ENCODE assay signal across 12 cellular contexts in genomic region chr7:16604054-16604453, GRCh38. TPM values are rescaled to one million over a fixed set of nuclear protein-coding genes. Genes with fewer than 3 reads are reported as not detected.
A peak's percentile ranks its signal among the peaks of the same experiment; 100 is the strongest.
DNase-seq lines count a peak whose midpoint lies in the region; ATAC-seq, FAIRE-seq and TF ChIP-seq lines count a peak whose summit lies in the region.
"Had no signal": no experiment of that assay in that cellular context is flagged by ENCODE, and none has a peak within 500 bp of the region (broad histone marks: within the 10 kb centered on the region; RNA-seq: fewer than 3 reads in every experiment).

No MANE protein-coding gene starts in this region.

- no peak overlapping the region for H3K4me2 ChIP-seq in OCI-LY1 (ENCODE audit: low read length)
- H3K4me2 ChIP-seq in endothelial cell of umbilical vein (ENCODE audit: insufficient read depth, low read length): no peak overlapping the region

- no peak for ATAC-seq in GM21381 (IDR thresholded peaks at IDR 0.05; ENCODE audit: unreplicated experiment)
- no peak for ATAC-seq in Right ventricle myocardium superior (ENCODE audit: poor library complexity)
- ATAC-seq: naive thymus-derived CD8-positive, alpha-beta T cell had no signal

- H3F3A ChIP-seq in OCI-LY1 (ENCODE audit: insufficient read depth, low read length): no peaks in the 10 kb centered on the region

- H3K36me3 ChIP-seq in OCI-LY1 (ENCODE audit: insufficient read depth, low read length) (no peaks in the 10 kb centered on the region), endothelial cell of umbilical vein (ENCODE audit: control insufficient read depth in 2 of 2, extremely low read depth in 1 of 2, insufficient read depth in 2 of 2, low read length in 2 of 2) (peaks cover 0 to 2% of the 10 kb centered on the region in 2 experiments)

- intact Hi-C loops in endothelial cell of umbilical vein (cut with micrococcal nuclease) (loop anchor here (1.0 kb wide), 1 partner anchor 314 kb away; no protein-coding TSS in a partner anchor), Right ventricle myocardium superior (cut with DNase I) (no loop called here)

- H3K4me1 ChIP-seq in OCI-LY1 (ENCODE audit: insufficient read depth, low read length, severe bottlenecking) (no peaks in the 10 kb centered on the region), endothelial cell of umbilical vein (ENCODE audit: control insufficient read depth, extremely low read depth, insufficient read depth, low read length) (no peaks in the 10 kb centered on the region)
- H3K4me1 ChIP-seq: spleen had no signal

- H3K9ac ChIP-seq in OCI-LY1 (ENCODE audit: low read length) (no peak overlapping the region), endothelial cell of umbilical vein (replicated peaks; ENCODE audit: extremely low read depth, insufficient read depth, low read length) (no peak overlapping the region)

- H3K9me3 ChIP-seq in OCI-LY1 (ENCODE audit: low read length) (no peaks in the 10 kb centered on the region), endothelial cell of umbilical vein (replicated peaks; ENCODE audit: control insufficient read depth, insufficient read depth, low read length) (no peaks in the 10 kb centered on the region)
- H3K9me3 ChIP-seq: spleen had no signal

- H2AFZ ChIP-seq in OCI-LY1 (ENCODE audit: low read length): no peak overlapping the region
- H2AFZ ChIP-seq in endothelial cell of umbilical vein (ENCODE audit: low read depth, low read length): no peak overlapping the region

- H3K27me3 ChIP-seq in OCI-LY1 (ENCODE audit: insufficient read depth, low read length) (no peaks in the 10 kb centered on the region), endothelial cell of umbilical vein (ENCODE audit: control insufficient read depth in 2 of 2, insufficient read depth in 2 of 2, low read length in 2 of 2) (no peaks in the 10 kb centered on the region)
- H3K27me3 ChIP-seq: spleen had no signal

- H3K27ac ChIP-seq in OCI-LY1 (ENCODE audit: low read depth, low read length, poor library complexity, severe bottlenecking): no peak overlapping the region
- H3K27ac ChIP-seq in endothelial cell of umbilical vein (ENCODE audit: insufficient read depth, low read depth, low read length): no peak overlapping the region
- H3K27ac ChIP-seq: spleen had no signal

- no peaks in the 10 kb centered on the region for H3K9me2 ChIP-seq in OCI-LY1 (ENCODE audit: low read depth, low read length)

- DNase-seq in GM12865 (ENCODE audit: low read depth): no peak
- peak; percentile 21 for DNase-seq in endothelial cell of umbilical vein (ENCODE audit: low read depth, low spot score)
- peak; percentile 56 for DNase-seq in pons (ENCODE audit: low spot score)
- no peak for DNase-seq in NCI-H2227 treated with DMSO at 0.1 percent for 48 hours (lab: John Stamatoyannopoulos, UW)
- no peak for DNase-seq in Right ventricle myocardium superior
- DNase-seq: activated CD8-positive, alpha-beta memory T cell treated with anti-CD3 and anti-CD28 coated beads for 24 hours; effector memory CD4-positive, alpha-beta T cell; GOT3; spleen had no signal

- no TSS peak for BruUV-seq in endothelial cell of umbilical vein (replicated peaks; lab: Mats Ljungman, UMichigan)

- no peak overlapping the region for H3K4me3 ChIP-seq in GM12865 (ENCODE audit: low read depth, low read length)
- H3K4me3 ChIP-seq in OCI-LY1 (ENCODE audit: low read depth, low read length, poor library complexity, severe bottlenecking): no peak overlapping the region
- no peak overlapping the region for H3K4me3 ChIP-seq in endothelial cell of umbilical vein (replicated peaks in 1 of 3; ENCODE audit: insufficient read depth in 1 of 3, low read depth in 1 of 3, low read length in 3 of 3)
- H3K4me3 ChIP-seq: spleen had no signal

- no peaks in the 10 kb centered on the region for H3K9me1 ChIP-seq in endothelial cell of umbilical vein (replicated peaks; ENCODE audit: control insufficient read depth, extremely low read depth, insufficient read depth, low read length)

- H4K20me1 ChIP-seq in OCI-LY1 (ENCODE audit: insufficient read depth, low read length) (no peaks in the 10 kb centered on the region), endothelial cell of umbilical vein (replicated peaks; ENCODE audit: control insufficient read depth, extremely low read depth, insufficient read depth, low read length) (no peaks in the 10 kb centered on the region)

- dilution Hi-C loops in endothelial cell of umbilical vein (cut with MboI; ENCODE audit: extremely low pct_ligation_motif_present, low sequenced_read_pairs): no loop called here

- no peak for FAIRE-seq in endothelial cell of umbilical vein (lab: Jason Lieb, UNC)

- H3K79me2 ChIP-seq in OCI-LY1 (ENCODE audit: insufficient read depth, low read length): no peaks in the 10 kb centered on the region
- no peaks in the 10 kb centered on the region for H3K79me2 ChIP-seq in endothelial cell of umbilical vein (ENCODE audit: control insufficient read depth, insufficient read depth, low read length)

- CTCF ChIA-PET in endothelial cell of umbilical vein (lab: Charles Lee): interaction anchor here (0.9 kb wide), 1 partner anchor 314 kb away, joined by 3 read pairs; no protein-coding TSS in a partner anchor

- POLR2A ChIA-PET in endothelial cell of umbilical vein (lab: Charles Lee): no interaction called here

- TF ChIP-seq CTCF in GM12865 (IDR thresholded peaks at IDR 0.05; ENCODE audit: insufficient read depth, low read depth, low read length, missing control alignments) (peak; percentile 1), OCI-LY1 (IDR thresholded peaks at IDR 0.05; ENCODE audit: low read length) (peak; percentile 46; the same call in 1 of the 2 replicates), endothelial cell of umbilical vein (IDR thresholded peaks at IDR 0.05; ENCODE audit: extremely low read depth in 1 of 2, insufficient read depth in 1 of 2, low read depth in 1 of 2, low read length in 2 of 2) (no peak)

- TF ChIP-seq POLR2A in endothelial cell of umbilical vein (IDR thresholded peaks at IDR 0.05; ENCODE audit: low read depth, low read length): no peak

TF ChIP-seq in endothelial cell of umbilical vein, 7 proteins besides CTCF, POLR2A, EP300 and RAD21:
- TF ChIP-seq EZH2 (IDR thresholded peaks at IDR 0.05; ENCODE audit: borderline replicate concordance, low read depth, low read length, severe bottlenecking) (no peak), POLR2AphosphoS5 (IDR thresholded peaks at IDR 0.05; ENCODE audit: insufficient read depth, low read depth, low read length) (no peak), JUN (IDR thresholded peaks at IDR 0.05; ENCODE audit: borderline replicate concordance, insufficient read depth, insufficient read length, low read depth) (no peak), GATA2 (IDR thresholded peaks at IDR 0.05; ENCODE audit: insufficient read depth, insufficient read length, low read depth, low read length) (no peak)

RNA-seq across cellular contexts. Expression of gene ANKMY2, which starts 41.5 kb away (rescaled TPM):
- 9.8 and 11.6 TPM in 2 replicates for total RNA-seq in endothelial cell of umbilical vein
- 5.5 and 7.7 TPM in 2 replicates for polyA plus RNA-seq in endothelial cell of umbilical vein
- 9.3 and 10.7 TPM in 2 replicates for polyA plus RNA-seq in endothelial cell of umbilical vein (2011; cell fraction: cytosol; rRNA removed)
- polyA plus RNA-seq in endothelial cell of umbilical vein (2011; cell fraction: nucleus; rRNA removed): 23.8 and 24.0 TPM in 2 replicates
- 9.2 and 10.8 TPM in 2 replicates for polyA plus RNA-seq in endothelial cell of umbilical vein (2012)
- 8.5 and 12.2 TPM in 2 replicates for polyA minus RNA-seq in endothelial cell of umbilical vein
- polyA minus RNA-seq in endothelial cell of umbilical vein (2011; cell fraction: cytosol; rRNA and poly(A)+ RNA removed): 8.3 TPM
- polyA minus RNA-seq in endothelial cell of umbilical vein (2011; cell fraction: nucleus; rRNA and poly(A)+ RNA removed): 6.3 and 10.0 TPM in 2 replicates
- 21.5 TPM for total RNA-seq in Right ventricle myocardium superior

RNA-seq across cellular contexts. Expression of gene BZW2, which starts 41.9 kb away (rescaled TPM):
- total RNA-seq in endothelial cell of umbilical vein (95.3 and 106 TPM in 2 replicates), Right ventricle myocardium superior (359 TPM)
- polyA plus RNA-seq in endothelial cell of umbilical vein: 25.7 and 39.7 TPM in 2 replicates
- polyA plus RNA-seq in endothelial cell of umbilical vein (2011; cell fraction: cytosol; rRNA removed): 102 and 123 TPM in 2 replicates
- 85.1 and 86.6 TPM in 2 replicates for polyA plus RNA-seq in endothelial cell of umbilical vein (2011; cell fraction: nucleus; rRNA removed)
- 116 and 121 TPM in 2 replicates for polyA plus RNA-seq in endothelial cell of umbilical vein (2012)
- 48.6 and 54.5 TPM in 2 replicates for polyA minus RNA-seq in endothelial cell of umbilical vein
- polyA minus RNA-seq in endothelial cell of umbilical vein (2011; cell fraction: cytosol; rRNA and poly(A)+ RNA removed): 26.6 TPM
- 26.5 and 37.1 TPM in 2 replicates for polyA minus RNA-seq in endothelial cell of umbilical vein (2011; cell fraction: nucleus; rRNA and poly(A)+ RNA removed)

Comparison
In these comparisons a context has a peak if more than half of its experiments do, and no peak if none do; other contexts are left out.
1. DNase-seq: peak in endothelial cell of umbilical vein (single experiment) and pons (single experiment); none in GM12865 (single experiment), NCI-H2227 treated with DMSO at 0.1 percent for 48 hours (single experiment) and Right ventricle myocardium superior (single experiment).
2. CTCF ChIP-seq: peak in GM12865 (single experiment) and OCI-LY1 (single experiment); none in endothelial cell of umbilical vein (0 of 2).